In genomic region chrX:38805294-38806053, GRCh38 we compare ENCODE assay signal across 8 cellular contexts. TPM values are rescaled to one million over a fixed set of nuclear protein-coding genes. Genes with fewer than 3 reads are reported as not detected.
DNase-seq lines count a peak whose midpoint lies in the region; ATAC-seq and TF ChIP-seq lines count a peak whose summit lies in the region.

No MANE protein-coding gene starts in this region.

- WGBS in neuronal stem cell (ENCODE audit: extremely low coverage in 2 of 2, insufficient read length in 2 of 2, insufficient replicate concordance in 1 of 2), 2 donors = no CpG with 5 or more reads among the region's 39 CpGs
- 44% methylated on average over 39 of the region's 39 CpGs; no CpG with 5 or more reads in 1 of the 2 donors for WGBS in transverse colon (ENCODE audit: low coverage in 1 of 2), 2 donors

- H3K79me1 ChIP-seq in neuronal stem cell (ENCODE audit: low read depth, low read length) = peaks cover 8% of the 10 kb centered on the region

- no peak overlapping the region for H4K8ac ChIP-seq in neuronal stem cell (ENCODE audit: low read depth, low read length)

- H3K9me3 ChIP-seq in neuronal stem cell (replicated peaks in 1 of 2; ENCODE audit: control insufficient read depth in 2 of 2, insufficient read depth in 1 of 2, low read depth in 1 of 2, low read length in 2 of 2) = no peaks in the 10 kb centered on the region
- no peaks in the 10 kb centered on the region for H3K9me3 ChIP-seq in transverse colon

- TF ChIP-seq POLR2A in transverse colon (IDR thresholded peaks at IDR 0.05) = peak; percentile 31

- peak; percentile 39 for ATAC-seq in foreskin keratinocyte

- DNase-seq in GM06990 (ENCODE audit: extremely low read depth, insufficient read length) = peak; percentile 79
- DNase-seq in HL-60 (ENCODE audit: low read depth in 1 of 2, low spot score in 1 of 2) = peak in 1 of 2 experiments; percentile 86
- DNase-seq in RPMI7951 (ENCODE audit: low read depth) = peak; percentile 85
- DNase-seq in activated naive CD4-positive, alpha-beta T cell (lab: John Stamatoyannopoulos, UW) = peak; percentile 10 to 43 (median 34)
- DNase-seq in foreskin keratinocyte = peak; percentile 36 to 53
- no peak for DNase-seq in neuronal stem cell (ENCODE audit: low spot score)
- peak; percentile 71 for DNase-seq in transverse colon
- no peak for DNase-seq in cerebellar nuclear complex (lab: John Stamatoyannopoulos, UW)

- no peaks in the 10 kb centered on the region for H3K36me3 ChIP-seq in GM06990 (ENCODE audit: control insufficient read depth, insufficient read depth, low read length)
- peaks cover 0 to 13% of the 10 kb centered on the region in 2 donors for H3K36me3 ChIP-seq in neuronal stem cell (replicated peaks in 1 of 2; ENCODE audit: control insufficient read depth in 2 of 2, insufficient read depth in 2 of 2, low read length in 2 of 2)
- H3K36me3 ChIP-seq in transverse colon = no peaks in the 10 kb centered on the region

- intact Hi-C loops in transverse colon (cut with DNase I; ENCODE audit: low total_unique reads) = loop anchor here (10.0 kb wide), 1 partner anchor 129 kb away; no protein-coding TSS in a partner anchor

- H3K27ac ChIP-seq in HL-60 (replicated peaks) (peak overlapping the region; percentile 96), foreskin keratinocyte (peak overlapping the region; percentile 86), neuronal stem cell (replicated peaks; ENCODE audit: low read length) (no peak overlapping the region), transverse colon (peak overlapping the region; percentile 92 to 99 (median 96))

- peak overlapping the region; percentile 76 for H3K18ac ChIP-seq in neuronal stem cell (ENCODE audit: low read length)

- H3K14ac ChIP-seq in neuronal stem cell (ENCODE audit: low read length) = peak overlapping the region; percentile 82

- H3K4me3 ChIP-seq in GM06990 (replicated peaks; ENCODE audit: low read depth, low read length) (peak overlapping the region; percentile 85), HL-60 (replicated peaks; ENCODE audit: insufficient read depth, low read length) (peak overlapping the region; percentile 57), neuronal stem cell (ENCODE audit: low read length in 2 of 2) (peak overlapping the region; percentile 53 to 87), transverse colon (peak overlapping the region; percentile 53 to 81 (median 68))

- H3K4ac ChIP-seq in neuronal stem cell (ENCODE audit: low read length) = no peak overlapping the region

- H3K4me2 ChIP-seq in neuronal stem cell (ENCODE audit: insufficient read depth, low read length, poor library complexity, severe bottlenecking) = peak overlapping the region; percentile 69

- H2AFZ ChIP-seq in neuronal stem cell (ENCODE audit: low read length) = no peak overlapping the region

- H2AK5ac ChIP-seq in neuronal stem cell (ENCODE audit: low read depth, low read length) = peak overlapping the region; percentile 63

- H2BK12ac ChIP-seq in neuronal stem cell (ENCODE audit: low read length) = peak overlapping the region; percentile 73

- in situ Hi-C loops in transverse colon (cut with MboI; ENCODE audit: low pct_ligation_motif_present in 1 of 4, low pct_unique_long_range_greater_than_20kb in 1 of 4, low sequenced_read_pairs in 3 of 4) = no loop called here

- no peak overlapping the region for H2BK5ac ChIP-seq in neuronal stem cell (ENCODE audit: low read length)

- TF ChIP-seq EP300 in transverse colon (IDR thresholded peaks at IDR 0.05; ENCODE audit: low read depth) = no peak

- no peak overlapping the region for H3K23ac ChIP-seq in neuronal stem cell (ENCODE audit: low read depth, low read length, poor library complexity)

- H2BK15ac ChIP-seq in neuronal stem cell (ENCODE audit: low read length) = no peak overlapping the region

- H3K27me3 ChIP-seq in GM06990 (replicated peaks; ENCODE audit: control insufficient read depth, insufficient read depth, low read length) (no peaks in the 10 kb centered on the region), HL-60 (ENCODE audit: insufficient read depth, poor library complexity, severe bottlenecking) (no peaks in the 10 kb centered on the region), foreskin keratinocyte (no peaks in the 10 kb centered on the region), neuronal stem cell (ENCODE audit: control insufficient read depth in 3 of 3, insufficient read depth in 3 of 3, low read depth in 1 of 3, low read length in 3 of 3) (no peaks in the 10 kb centered on the region), transverse colon (no peaks in the 10 kb centered on the region)

- H4K91ac ChIP-seq in neuronal stem cell (ENCODE audit: low read depth, low read length, poor library complexity) = no peak overlapping the region

- TF ChIP-seq CTCF in GM06990 (IDR thresholded peaks at IDR 0.05; ENCODE audit: insufficient read depth, low read length, poor library complexity, severe bottlenecking) (no peak), HL-60 (IDR thresholded peaks at IDR 0.05; ENCODE audit: insufficient read depth, low read length) (no peak), foreskin keratinocyte (conservative IDR thresholded peaks at IDR 0.05) (peak; percentile 33), transverse colon (IDR thresholded peaks at IDR 0.05) (no peak)

- H2BK120ac ChIP-seq in neuronal stem cell (ENCODE audit: low read depth, low read length) = no peak overlapping the region

- H3K4me1 ChIP-seq in foreskin keratinocyte (peaks cover 4% of the 10 kb centered on the region), neuronal stem cell (ENCODE audit: control insufficient read depth in 2 of 2, insufficient read depth in 1 of 2, low read depth in 1 of 2, low read length in 2 of 2) (peaks cover 2 to 3% of the 10 kb centered on the region in 2 donors), transverse colon (peaks cover 0 to 32% (median 11%) of the 10 kb centered on the region in 4 donors)

- H3K9ac ChIP-seq in neuronal stem cell (ENCODE audit: low read depth, low read length, poor library complexity) = peak overlapping the region; percentile 92

RNA-seq across cellular contexts. Expression of gene MID1IP1, which starts 4.2 kb away (rescaled TPM):
- 58.4 and 64.1 TPM in 2 replicates for total RNA-seq in RPMI7951 (2014; rRNA removed; shearing (Covaris generic))
- total RNA-seq in foreskin keratinocyte (52.4 and 54.7 TPM in 2 replicates), transverse colon (10 to 100 TPM; 23.9 to 49.7 (median 33.4) TPM)
- 40.0 and 40.7 TPM in 2 replicates for polyA plus RNA-seq in foreskin keratinocyte
- polyA plus RNA-seq in neuronal stem cell (2013, experiment 1 of 2) = 21.0 TPM
- polyA plus RNA-seq in neuronal stem cell (2013, experiment 2 of 2) = 21.1 TPM

Comparison
In these comparisons a context has a peak if more than half of its experiments do, and no peak if none do; other contexts are left out.
1. DNase-seq: peak in GM06990 (single experiment), RPMI7951 (single experiment), activated naive CD4-positive, alpha-beta T cell (4 of 4), foreskin keratinocyte (2 of 2) and transverse colon (single experiment); none in neuronal stem cell (single experiment) and cerebellar nuclear complex (0 of 2).
2. Peak in every context shown above with its lines, with median percentiles within 50 percentile points of each other: H3K4me3 ChIP-seq.